Comparison of ENCODE assay signal across 1 cellular context in the genomic region with DNA sequence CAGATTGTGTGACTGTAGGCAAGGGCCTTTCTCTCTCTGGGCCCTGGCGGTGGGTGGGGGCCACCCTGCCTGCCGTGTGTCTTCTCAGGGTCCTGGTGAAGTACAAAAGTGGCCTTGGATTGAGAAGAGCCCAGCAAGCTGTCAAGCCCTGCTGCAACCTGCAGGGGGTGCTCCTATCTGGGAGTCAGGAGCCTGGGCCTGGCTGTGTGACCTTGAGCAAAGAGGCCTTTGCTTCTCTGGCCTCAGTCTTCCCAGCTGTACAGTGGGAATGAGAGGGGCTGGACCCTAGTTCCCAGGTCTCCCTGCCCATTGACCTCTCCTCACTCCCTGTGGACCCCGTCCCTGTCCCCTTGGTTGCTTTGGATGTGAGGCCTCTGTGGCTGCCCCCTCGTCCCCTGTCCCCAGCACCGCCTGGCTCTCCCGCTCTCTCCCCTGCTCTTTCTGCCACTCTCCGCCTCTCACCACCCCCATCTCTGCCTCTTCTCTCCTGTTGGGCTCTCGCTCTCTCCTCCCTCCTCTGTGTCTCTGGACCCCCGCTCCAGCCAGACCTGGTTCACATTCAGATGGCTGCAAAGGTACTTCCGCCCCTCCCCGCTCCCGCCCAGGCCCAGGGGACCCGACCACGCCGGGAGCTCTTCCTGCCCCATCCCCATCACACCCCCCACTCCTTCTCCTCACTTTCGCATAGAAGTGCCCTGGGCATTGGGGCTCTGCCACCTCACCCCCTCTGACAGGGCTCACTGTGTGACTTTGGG.
A peak's percentile ranks its signal among the peaks of the same experiment; 100 is the strongest.
TF ChIP-seq lines count a peak whose summit lies in the region.

No MANE protein-coding gene starts in this region.

TF ChIP-seq in K562, 482 proteins besides CTCF, POLR2A, EP300 and RAD21 (continued from another document):
- no peak for TF ChIP-seq TAF9B (IDR thresholded peaks at IDR 0.05; ENCODE audit: partially characterized antibody)
- TF ChIP-seq MBD2 (IDR thresholded peaks at IDR 0.05; ENCODE audit: borderline replicate concordance, low read depth): no peak
- no peak for TF ChIP-seq SRSF9 (IDR thresholded peaks at IDR 0.05; ENCODE audit: borderline replicate concordance, low read depth, low read length)
- TF ChIP-seq CBFA2T3 (IDR thresholded peaks at IDR 0.05): no peak
- TF ChIP-seq, protein P1, sequence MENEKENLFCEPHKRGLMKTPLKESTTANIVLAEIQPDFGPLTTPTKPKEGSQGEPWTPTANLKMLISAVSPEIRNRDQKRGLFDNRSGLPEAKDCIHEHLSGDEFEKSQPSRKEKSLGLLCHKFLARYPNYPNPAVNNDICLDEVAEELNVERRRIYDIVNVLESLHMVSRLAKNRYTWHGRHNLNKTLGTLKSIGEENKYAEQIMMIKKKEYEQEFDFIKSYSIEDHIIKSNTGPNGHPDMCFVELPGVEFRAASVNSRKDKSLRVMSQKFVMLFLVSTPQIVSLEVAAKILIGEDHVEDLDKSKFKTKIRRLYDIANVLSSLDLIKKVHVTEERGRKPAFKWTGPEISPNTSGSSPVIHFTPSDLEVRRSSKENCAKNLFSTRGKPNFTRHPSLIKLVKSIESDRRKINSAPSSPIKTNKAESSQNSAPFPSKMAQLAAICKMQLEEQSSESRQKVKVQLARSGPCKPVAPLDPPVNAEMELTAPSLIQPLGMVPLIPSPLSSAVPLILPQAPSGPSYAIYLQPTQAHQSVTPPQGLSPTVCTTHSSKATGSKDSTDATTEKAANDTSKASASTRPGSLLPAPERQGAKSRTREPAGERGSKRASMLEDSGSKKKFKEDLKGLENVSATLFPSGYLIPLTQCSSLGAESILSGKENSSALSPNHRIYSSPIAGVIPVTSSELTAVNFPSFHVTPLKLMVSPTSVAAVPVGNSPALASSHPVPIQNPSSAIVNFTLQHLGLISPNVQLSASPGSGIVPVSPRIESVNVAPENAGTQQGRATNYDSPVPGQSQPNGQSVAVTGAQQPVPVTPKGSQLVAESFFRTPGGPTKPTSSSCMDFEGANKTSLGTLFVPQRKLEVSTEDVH (IDR thresholded peaks at IDR 0.05; ENCODE audit: low read depth, partially characterized antibody): no peak
- TF ChIP-seq, protein P2, sequence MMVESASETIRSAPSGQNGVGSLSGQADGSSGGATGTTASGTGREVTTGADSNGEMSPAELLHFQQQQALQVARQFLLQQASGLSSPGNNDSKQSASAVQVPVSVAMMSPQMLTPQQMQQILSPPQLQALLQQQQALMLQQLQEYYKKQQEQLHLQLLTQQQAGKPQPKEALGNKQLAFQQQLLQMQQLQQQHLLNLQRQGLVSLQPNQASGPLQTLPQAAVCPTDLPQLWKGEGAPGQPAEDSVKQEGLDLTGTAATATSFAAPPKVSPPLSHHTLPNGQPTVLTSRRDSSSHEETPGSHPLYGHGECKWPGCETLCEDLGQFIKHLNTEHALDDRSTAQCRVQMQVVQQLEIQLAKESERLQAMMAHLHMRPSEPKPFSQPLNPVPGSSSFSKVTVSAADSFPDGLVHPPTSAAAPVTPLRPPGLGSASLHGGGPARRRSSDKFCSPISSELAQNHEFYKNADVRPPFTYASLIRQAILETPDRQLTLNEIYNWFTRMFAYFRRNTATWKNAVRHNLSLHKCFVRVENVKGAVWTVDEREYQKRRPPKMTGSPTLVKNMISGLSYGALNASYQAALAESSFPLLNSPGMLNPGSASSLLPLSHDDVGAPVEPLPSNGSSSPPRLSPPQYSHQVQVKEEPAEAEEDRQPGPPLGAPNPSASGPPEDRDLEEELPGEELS (CRISPR knock-in tag; IDR thresholded peaks at IDR 0.05; ENCODE audit: borderline replicate concordance): no peak
- TF ChIP-seq RCOR1 (IDR thresholded peaks at IDR 0.05; ENCODE audit: borderline replicate concordance in 1 of 2, low read depth in 2 of 2, low read length in 2 of 2): peak in 1 of 2 experiments; percentile 86; a peak in 2 of 4 replicates
- TF ChIP-seq, protein P3, sequence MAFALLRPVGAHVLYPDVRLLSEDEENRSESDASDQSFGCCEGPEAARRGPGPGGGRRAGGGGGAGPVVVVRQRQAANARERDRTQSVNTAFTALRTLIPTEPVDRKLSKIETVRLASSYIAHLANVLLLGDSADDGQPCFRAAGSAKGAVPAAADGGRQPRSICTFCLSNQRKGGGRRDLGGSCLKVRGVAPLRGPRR (CRISPR knock-in tag; IDR thresholded peaks at IDR 0.05): no peak
- TF ChIP-seq SMC3 (conservative IDR thresholded peaks at IDR 0.05; ENCODE audit: insufficient read depth, low read depth, low read length): 0 out of 2 replicates have a peak, but pooled peaks have one; percentile 36
- TF ChIP-seq RBM17 (IDR thresholded peaks at IDR 0.05; ENCODE audit: borderline replicate concordance, low read depth, low read length): no peak
- TF ChIP-seq CEBPG (CRISPR knock-in tag; IDR thresholded peaks at IDR 0.05): no peak
- TF ChIP-seq CEBPG (tag; conservative IDR thresholded peaks at IDR 0.05 in 1 of 2, IDR thresholded peaks at IDR 0.05 in 1 of 2): no peak
- TF ChIP-seq FOXP1 (CRISPR knock-in tag; IDR thresholded peaks at IDR 0.05): peak; percentile 34; the same call in 1 of the 2 replicates
- TF ChIP-seq FOSL1 (tag; conservative IDR thresholded peaks at IDR 0.05): no peak
- TF ChIP-seq U2AF1 (optimal IDR thresholded peaks at IDR 0.05; ENCODE audit: low read depth, low read length): no peak
- no peak for TF ChIP-seq ZNF197 (CRISPR knock-in tag; IDR thresholded peaks at IDR 0.05; ENCODE audit: low read depth)
- peak; percentile 100 for TF ChIP-seq ESRRA (IDR thresholded peaks at IDR 0.05; ENCODE audit: borderline replicate concordance, low read depth)
- TF ChIP-seq E2F3 (CRISPR knock-in tag; IDR thresholded peaks at IDR 0.05): no peak
- no peak for TF ChIP-seq ILF3 (IDR thresholded peaks at IDR 0.05; ENCODE audit: borderline replicate concordance)
- no peak for TF ChIP-seq TRIM24 (IDR thresholded peaks at IDR 0.05)
- TF ChIP-seq RBM25 (IDR thresholded peaks at IDR 0.05; ENCODE audit: low read depth, low read length, severe bottlenecking): peak; percentile 73
- no peak for TF ChIP-seq ZNF584 (CRISPR knock-in tag; IDR thresholded peaks at IDR 0.05; ENCODE audit: low read depth)
- TF ChIP-seq NFE2 (IDR thresholded peaks at IDR 0.05; ENCODE audit: low read depth): no peak
- TF ChIP-seq, protein P4, sequence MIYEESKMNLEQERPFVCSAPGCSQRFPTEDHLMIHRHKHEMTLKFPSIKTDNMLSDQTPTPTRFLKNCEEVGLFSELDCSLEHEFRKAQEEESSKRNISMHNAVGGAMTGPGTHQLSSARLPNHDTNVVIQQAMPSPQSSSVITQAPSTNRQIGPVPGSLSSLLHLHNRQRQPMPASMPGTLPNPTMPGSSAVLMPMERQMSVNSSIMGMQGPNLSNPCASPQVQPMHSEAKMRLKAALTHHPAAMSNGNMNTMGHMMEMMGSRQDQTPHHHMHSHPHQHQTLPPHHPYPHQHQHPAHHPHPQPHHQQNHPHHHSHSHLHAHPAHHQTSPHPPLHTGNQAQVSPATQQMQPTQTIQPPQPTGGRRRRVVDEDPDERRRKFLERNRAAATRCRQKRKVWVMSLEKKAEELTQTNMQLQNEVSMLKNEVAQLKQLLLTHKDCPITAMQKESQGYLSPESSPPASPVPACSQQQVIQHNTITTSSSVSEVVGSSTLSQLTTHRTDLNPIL (CRISPR knock-in tag; IDR thresholded peaks at IDR 0.05): no peak
- TF ChIP-seq, protein P5, sequence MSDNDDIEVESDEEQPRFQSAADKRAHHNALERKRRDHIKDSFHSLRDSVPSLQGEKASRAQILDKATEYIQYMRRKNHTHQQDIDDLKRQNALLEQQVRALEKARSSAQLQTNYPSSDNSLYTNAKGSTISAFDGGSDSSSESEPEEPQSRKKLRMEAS (CRISPR knock-in tag; IDR thresholded peaks at IDR 0.05): peak; percentile 30
- TF ChIP-seq, protein P6, sequence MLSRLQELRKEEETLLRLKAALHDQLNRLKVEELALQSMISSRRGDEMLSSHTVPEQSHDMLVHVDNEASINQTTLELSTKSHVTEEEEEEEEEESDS (CRISPR knock-in tag; IDR thresholded peaks at IDR 0.05): no peak
- TF ChIP-seq, protein P7, sequence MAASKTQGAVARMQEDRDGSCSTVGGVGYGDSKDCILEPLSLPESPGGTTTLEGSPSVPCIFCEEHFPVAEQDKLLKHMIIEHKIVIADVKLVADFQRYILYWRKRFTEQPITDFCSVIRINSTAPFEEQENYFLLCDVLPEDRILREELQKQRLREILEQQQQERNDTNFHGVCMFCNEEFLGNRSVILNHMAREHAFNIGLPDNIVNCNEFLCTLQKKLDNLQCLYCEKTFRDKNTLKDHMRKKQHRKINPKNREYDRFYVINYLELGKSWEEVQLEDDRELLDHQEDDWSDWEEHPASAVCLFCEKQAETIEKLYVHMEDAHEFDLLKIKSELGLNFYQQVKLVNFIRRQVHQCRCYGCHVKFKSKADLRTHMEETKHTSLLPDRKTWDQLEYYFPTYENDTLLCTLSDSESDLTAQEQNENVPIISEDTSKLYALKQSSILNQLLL (CRISPR knock-in tag; IDR thresholded peaks at IDR 0.05; ENCODE audit: borderline replicate concordance): no peak
- TF ChIP-seq, protein P8, sequence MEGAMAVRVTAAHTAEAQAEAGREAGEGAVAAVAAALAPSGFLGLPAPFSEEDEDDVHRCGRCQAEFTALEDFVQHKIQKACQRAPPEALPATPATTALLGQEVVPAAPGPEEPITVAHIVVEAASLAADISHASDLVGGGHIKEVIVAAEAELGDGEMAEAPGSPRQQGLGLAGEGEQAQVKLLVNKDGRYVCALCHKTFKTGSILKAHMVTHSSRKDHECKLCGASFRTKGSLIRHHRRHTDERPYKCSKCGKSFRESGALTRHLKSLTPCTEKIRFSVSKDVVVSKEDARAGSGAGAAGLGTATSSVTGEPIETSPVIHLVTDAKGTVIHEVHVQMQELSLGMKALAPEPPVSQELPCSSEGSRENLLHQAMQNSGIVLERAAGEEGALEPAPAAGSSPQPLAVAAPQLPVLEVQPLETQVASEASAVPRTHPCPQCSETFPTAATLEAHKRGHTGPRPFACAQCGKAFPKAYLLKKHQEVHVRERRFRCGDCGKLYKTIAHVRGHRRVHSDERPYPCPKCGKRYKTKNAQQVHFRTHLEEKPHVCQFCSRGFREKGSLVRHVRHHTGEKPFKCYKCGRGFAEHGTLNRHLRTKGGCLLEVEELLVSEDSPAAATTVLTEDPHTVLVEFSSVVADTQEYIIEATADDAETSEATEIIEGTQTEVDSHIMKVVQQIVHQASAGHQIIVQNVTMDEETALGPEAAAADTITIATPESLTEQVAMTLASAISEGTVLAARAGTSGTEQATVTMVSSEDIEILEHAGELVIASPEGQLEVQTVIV (CRISPR knock-in tag; IDR thresholded peaks at IDR 0.05; ENCODE audit: borderline replicate concordance): no peak
- TF ChIP-seq KDM4B (IDR thresholded peaks at IDR 0.05; ENCODE audit: borderline replicate concordance in 2 of 2, low read depth in 1 of 2): no peak
- TF ChIP-seq ZKSCAN1 (IDR thresholded peaks at IDR 0.05; ENCODE audit: low read depth, low read length): no peak
- TF ChIP-seq ZNF830 (CRISPR knock-in tag; IDR thresholded peaks at IDR 0.05): no peak
- TF ChIP-seq ZNF408 (CRISPR knock-in tag; IDR thresholded peaks at IDR 0.05; ENCODE audit: low read depth): no peak
- TF ChIP-seq, protein P9, sequence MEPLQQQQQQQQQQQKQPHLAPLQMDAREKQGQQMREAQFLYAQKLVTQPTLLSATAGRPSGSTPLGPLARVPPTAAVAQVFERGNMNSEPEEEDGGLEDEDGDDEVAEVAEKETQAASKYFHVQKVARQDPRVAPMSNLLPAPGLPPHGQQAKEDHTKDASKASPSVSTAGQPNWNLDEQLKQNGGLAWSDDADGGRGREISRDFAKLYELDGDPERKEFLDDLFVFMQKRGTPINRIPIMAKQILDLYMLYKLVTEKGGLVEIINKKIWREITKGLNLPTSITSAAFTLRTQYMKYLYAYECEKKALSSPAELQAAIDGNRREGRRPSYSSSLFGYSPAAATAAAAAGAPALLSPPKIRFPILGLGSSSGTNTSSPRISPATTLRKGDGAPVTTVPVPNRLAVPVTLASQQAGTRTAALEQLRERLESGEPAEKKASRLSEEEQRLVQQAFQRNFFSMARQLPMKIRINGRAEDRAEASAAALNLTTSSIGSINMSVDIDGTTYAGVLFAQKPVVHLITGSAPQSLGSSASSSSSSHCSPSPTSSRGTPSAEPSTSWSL (CRISPR knock-in tag; IDR thresholded peaks at IDR 0.05; ENCODE audit: borderline replicate concordance): no peak
- TF ChIP-seq, protein P10, sequence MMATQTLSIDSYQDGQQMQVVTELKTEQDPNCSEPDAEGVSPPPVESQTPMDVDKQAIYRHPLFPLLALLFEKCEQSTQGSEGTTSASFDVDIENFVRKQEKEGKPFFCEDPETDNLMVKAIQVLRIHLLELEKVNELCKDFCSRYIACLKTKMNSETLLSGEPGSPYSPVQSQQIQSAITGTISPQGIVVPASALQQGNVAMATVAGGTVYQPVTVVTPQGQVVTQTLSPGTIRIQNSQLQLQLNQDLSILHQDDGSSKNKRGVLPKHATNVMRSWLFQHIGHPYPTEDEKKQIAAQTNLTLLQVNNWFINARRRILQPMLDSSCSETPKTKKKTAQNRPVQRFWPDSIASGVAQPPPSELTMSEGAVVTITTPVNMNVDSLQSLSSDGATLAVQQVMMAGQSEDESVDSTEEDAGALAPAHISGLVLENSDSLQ (IDR thresholded peaks at IDR 0.05): no peak
- TF ChIP-seq SMARCA5 (IDR thresholded peaks at IDR 0.05): peak; percentile 78
- TF ChIP-seq TFAM (CRISPR knock-in tag; conservative IDR thresholded peaks at IDR 0.05): no peak
- no peak for TF ChIP-seq CBX1 (IDR thresholded peaks at IDR 0.05; ENCODE audit: low read depth)
- no peak for TF ChIP-seq TAF7 (tag; IDR thresholded peaks at IDR 0.05)
- TF ChIP-seq HDAC2 (IDR thresholded peaks at IDR 0.05): peak; percentile 81
- TF ChIP-seq, protein P11, sequence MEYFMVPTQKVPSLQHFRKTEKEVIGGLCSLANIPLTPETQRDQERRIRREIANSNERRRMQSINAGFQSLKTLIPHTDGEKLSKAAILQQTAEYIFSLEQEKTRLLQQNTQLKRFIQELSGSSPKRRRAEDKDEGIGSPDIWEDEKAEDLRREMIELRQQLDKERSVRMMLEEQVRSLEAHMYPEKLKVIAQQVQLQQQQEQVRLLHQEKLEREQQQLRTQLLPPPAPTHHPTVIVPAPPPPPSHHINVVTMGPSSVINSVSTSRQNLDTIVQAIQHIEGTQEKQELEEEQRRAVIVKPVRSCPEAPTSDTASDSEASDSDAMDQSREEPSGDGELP (CRISPR knock-in tag; IDR thresholded peaks at IDR 0.05; ENCODE audit: borderline replicate concordance): peak; percentile 47; the same call in 1 of the 2 replicates
- no peak for TF ChIP-seq ZNF311 (CRISPR knock-in tag; IDR thresholded peaks at IDR 0.05)
- no peak for TF ChIP-seq DIDO1 (tag; IDR thresholded peaks at IDR 0.05; ENCODE audit: low read depth)
- TF ChIP-seq JUN (IDR thresholded peaks at IDR 0.05; ENCODE audit: borderline replicate concordance, low read depth, low read length): no peak
- TF ChIP-seq JUN (CRISPR knock-in tag; IDR thresholded peaks at IDR 0.05; ENCODE audit: borderline replicate concordance): no peak
- TF ChIP-seq BCOR (IDR thresholded peaks at IDR 0.05): peak; percentile 83
- TF ChIP-seq ZNF766 (CRISPR knock-in tag; conservative IDR thresholded peaks at IDR 0.05): no peak
TF ChIP-seq in K562: peak in this region for 13.
